1 cellular context compared by ENCODE assay signal in genomic region chr6:43493230-43493629, GRCh38.
A peak's percentile ranks its signal among the peaks of the same experiment; 100 is the strongest.
TF ChIP-seq lines count a peak whose summit lies in the region.

No MANE protein-coding gene starts in this region.

TF ChIP-seq in HepG2, 621 proteins besides CTCF, POLR2A, EP300 and RAD21:
- TF ChIP-seq ZNF138 (CRISPR knock-in tag; IDR thresholded peaks at IDR 0.05; ENCODE audit: low read depth) (no peak), ZNF580 (CRISPR knock-in tag; IDR thresholded peaks at IDR 0.05; ENCODE audit: borderline replicate concordance, low read depth) (peak; percentile 8; the same call in 1 of the 2 replicates), PCBP1 (IDR thresholded peaks at IDR 0.05; ENCODE audit: borderline replicate concordance, low read depth, low read length) (no peak), E2F1 (CRISPR knock-in tag; IDR thresholded peaks at IDR 0.05) (no peak), USF2 (IDR thresholded peaks at IDR 0.05; ENCODE audit: low read depth, low read length) (no peak), USF2 (CRISPR knock-in tag; IDR thresholded peaks at IDR 0.05; ENCODE audit: borderline replicate concordance) (no peak), AGO2 (optimal IDR thresholded peaks at IDR 0.05; ENCODE audit: low read depth, low read length) (no peak), ELF1 (CRISPR knock-in tag; IDR thresholded peaks at IDR 0.05) (no peak), KLF11 (CRISPR knock-in tag; IDR thresholded peaks at IDR 0.05) (no peak), MIER2 (CRISPR knock-in tag; IDR thresholded peaks at IDR 0.05) (0 out of 2 replicates have a peak, but pooled peaks have one; percentile 37), GLI4 (CRISPR knock-in tag; IDR thresholded peaks at IDR 0.05; ENCODE audit: borderline replicate concordance) (no peak), DRAP1 (CRISPR knock-in tag; IDR thresholded peaks at IDR 0.05) (no peak), AKAP8 (CRISPR knock-in tag; IDR thresholded peaks at IDR 0.05) (0 out of 2 replicates have a peak, but pooled peaks have one; percentile 24), WIZ (CRISPR knock-in tag; IDR thresholded peaks at IDR 0.05) (no peak)
TF ChIP-seq in HepG2: peak in this region for 3.
